Comparison of ENCODE assay signal across 30 cellular contexts in genomic region chr17:67623767-67624166, GRCh38.
"Had no signal": no experiment of that assay in that cellular context is flagged by ENCODE, and none has a peak within 500 bp of the region (broad histone marks: within the 10 kb centered on the region; RNA-seq: fewer than 3 reads in every experiment).

No MANE protein-coding gene starts in this region.

- H3K4me3 Mint-ChIP-seq: naive thymus-derived CD8-positive, alpha-beta T cell; nephron; neural crest cell; stimulated activated naive CD8-positive, alpha-beta T cell treated with anti-CD3 and anti-CD28 coated beads, Interleukin-15, Interleukin-2, amounts not matched to agents 100 ng/mL and 50 ng/mL, for 24 hours had no signal

- H3K27ac Mint-ChIP-seq: nephron; stimulated activated naive CD8-positive, alpha-beta T cell treated with anti-CD3 and anti-CD28 coated beads, Interleukin-15, Interleukin-2, amounts not matched to agents 100 ng/mL and 50 ng/mL, for 24 hours had no signal

- H3K36me3 ChIP-seq: left lung, lower lobe of right lung, pancreas, prostate gland, suprapubic skin, thoracic aorta, tibial artery, upper lobe of right lung had no signal

- H3K27me3 ChIP-seq: hepatocyte, left lung, pancreas, suprapubic skin, tibial artery, upper lobe of right lung had no signal

- DNase-seq: kidney glomerular epithelial cell; left cardiac atrium; left lung; lower lobe of right lung; mammary epithelial cell; mesenchymal stem cell; naive thymus-derived CD8-positive, alpha-beta T cell; nucleus accumbens; pancreas; posterior cingulate gyrus; retina; right cardiac atrium; stimulated activated CD4-positive, alpha-beta T cell treated with anti-CD3 and anti-CD28 coated beads, Interleukin-12 subunit alpha, Interleukin-12 subunit beta, amount 100 ng/mL, for 4 hours; stimulated activated CD4-positive, alpha-beta T cell treated with anti-CD3 and anti-CD28 coated beads, Interleukin-15, amount 100 ng/mL, for 24 hours; stimulated activated CD4-positive, alpha-beta T cell treated with anti-CD3 and anti-CD28 coated beads, Interleukin-2, amount 100 ng/mL, for 24 hours; stimulated activated CD4-positive, alpha-beta T cell treated with anti-CD3 and anti-CD28 coated beads, Interleukin-4, amount 100 ng/mL, for 1 hour; stimulated activated naive CD4-positive, alpha-beta T cell; tibial artery; upper lobe of right lung had no signal

- H3K4me3 ChIP-seq: hepatocyte, left lung, lower lobe of right lung, pancreas, prostate gland, skin epidermis, suprapubic skin, thoracic aorta, tibial artery, upper lobe of right lung had no signal

- H3K27me3 Mint-ChIP-seq: naive thymus-derived CD8-positive, alpha-beta T cell; stimulated activated naive CD8-positive, alpha-beta T cell treated with anti-CD3 and anti-CD28 coated beads, Interleukin-15, Interleukin-2, amounts not matched to agents 100 ng/mL and 50 ng/mL, for 24 hours had no signal

- ATAC-seq: left cardiac atrium; left lung; lower lobe of right lung; naive thymus-derived CD8-positive, alpha-beta T cell; right cardiac atrium; sciatic nerve; upper lobe of right lung had no signal

- H3K4me1 Mint-ChIP-seq: nephron, neural crest cell had no signal

- FAIRE-seq: keratinocyte, pancreas, urothelium cell line had no signal

- H3K9me3 ChIP-seq: left lung, lower lobe of right lung, pancreas, prostate gland, suprapubic skin, thoracic aorta, tibial artery, upper lobe of right lung had no signal

- H3K4me1 ChIP-seq: left lung, lower lobe of right lung, pancreas, prostate gland, suprapubic skin, tibial artery, upper lobe of right lung had no signal

- H3K27ac ChIP-seq: hepatocyte, left lung, lower lobe of right lung, prostate gland, skin epidermis, suprapubic skin, thoracic aorta, tibial artery, upper lobe of right lung had no signal

- H3K9me3 Mint-ChIP-seq: naive thymus-derived CD8-positive, alpha-beta T cell; nephron; stimulated activated naive CD8-positive, alpha-beta T cell treated with anti-CD3 and anti-CD28 coated beads, Interleukin-15, Interleukin-2, amounts not matched to agents 100 ng/mL and 50 ng/mL, for 24 hours had no signal

- H3K79me2 ChIP-seq: hepatocyte had no signal

- H2AFZ ChIP-seq: hepatocyte had no signal

- H3K4me2 ChIP-seq: hepatocyte had no signal
